ENCODE assay signal across 17 cellular contexts in the genomic region with DNA sequence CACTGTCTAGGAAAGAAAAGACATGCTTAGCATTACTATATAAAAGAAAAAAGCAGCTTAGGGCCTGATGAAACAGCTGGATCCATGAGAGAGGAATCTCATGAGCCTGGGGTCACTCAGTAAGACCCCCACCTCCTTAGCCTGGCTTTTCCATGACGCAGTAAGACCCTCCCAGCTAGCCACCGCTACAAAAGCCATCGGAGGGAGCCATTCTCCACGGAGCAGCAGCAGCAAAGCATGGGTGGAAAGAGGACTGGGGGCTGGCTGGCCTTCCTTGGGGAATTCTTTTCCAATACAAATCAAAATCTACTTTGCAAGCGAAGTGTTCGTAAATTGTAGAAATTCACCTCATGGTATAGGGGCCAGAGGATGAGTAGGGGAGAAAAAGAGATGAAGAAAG.
A peak's percentile ranks its signal among the peaks of the same experiment; 100 is the strongest.
DNase-seq lines count a peak whose midpoint lies in the region; TF ChIP-seq lines count a peak whose summit lies in the region.
"Had no signal": no experiment of that assay in that cellular context is flagged by ENCODE, and none has a peak within 500 bp of the region (broad histone marks: within the 10 kb centered on the region; RNA-seq: fewer than 3 reads in every experiment).

No MANE protein-coding gene starts in this region.

- H3K4me1 Mint-ChIP-seq in glutamatergic neuron (ENCODE audit: low read depth, unreplicated experiment), result peaks cover 7% of the 10 kb centered on the region
- H3K4me1 Mint-ChIP-seq: B cell had no signal

- peak overlapping the region; percentile 77 for H3K4me2 ChIP-seq in BLaER1
- H3K4me2 ChIP-seq in mammary epithelial cell (ENCODE audit: insufficient read depth, low read depth, low read length), result no peak overlapping the region
- H3K4me2 ChIP-seq in neuronal stem cell (ENCODE audit: insufficient read depth, low read length, poor library complexity, severe bottlenecking), result no peak overlapping the region

- no peak overlapping the region for H2BK120ac ChIP-seq in neuronal stem cell (ENCODE audit: low read depth, low read length)

- H3K27me3 ChIP-seq in BLaER1 (peaks cover 38% of the 10 kb centered on the region), H7 (ENCODE audit: control insufficient read depth, insufficient read depth, low read length) (no peaks in the 10 kb centered on the region), mammary epithelial cell (ENCODE audit: insufficient read depth, low read length) (peaks cover 2% of the 10 kb centered on the region), neuronal stem cell (ENCODE audit: control insufficient read depth in 3 of 3, insufficient read depth in 3 of 3, low read depth in 1 of 3, low read length in 3 of 3) (peaks cover 0 to 3% (median 0%) of the 10 kb centered on the region in 3 experiments), Peyer's patch (no peaks in the 10 kb centered on the region)

- H2BK5ac ChIP-seq in neuronal stem cell (ENCODE audit: low read length), result no peak overlapping the region

- WGBS in mammary epithelial cell (ENCODE audit: low coverage, missing lambda C conversion rate), result 100% methylated on average over 2 of the region's 6 CpGs
- no CpG with 5 or more reads among the region's 6 CpGs for WGBS in neuronal stem cell (ENCODE audit: extremely low coverage in 2 of 2, insufficient read length in 2 of 2, insufficient replicate concordance in 1 of 2), 2 donors

- TF ChIP-seq POLR2A in Peyer's patch (IDR thresholded peaks at IDR 0.05), result no peak

- no peaks in the 10 kb centered on the region for H3K27me3 Mint-ChIP-seq in glutamatergic neuron (ENCODE audit: unreplicated experiment)

- H3K18ac ChIP-seq in neuronal stem cell (ENCODE audit: low read length), result no peak overlapping the region

- dilution Hi-C loops in mammary epithelial cell (cut with HindIII; ENCODE audit: low sequenced_read_pairs), result no loop called here

- no peak overlapping the region for H2AK5ac ChIP-seq in neuronal stem cell (ENCODE audit: low read depth, low read length)

- no peak overlapping the region for H3K23ac ChIP-seq in neuronal stem cell (ENCODE audit: low read depth, low read length, poor library complexity)

- TF ChIP-seq CTCF in glutamatergic neuron (IDR thresholded peaks at IDR 0.05; ENCODE audit: partially characterized antibody, unreplicated experiment) (no peak), mammary epithelial cell (conservative IDR thresholded peaks at IDR 0.05 in 1 of 2, IDR thresholded peaks at IDR 0.05 in 1 of 2; ENCODE audit: extremely low read depth in 1 of 2, insufficient read depth in 1 of 2, low read depth in 1 of 2, low read length in 2 of 2) (no peak), Peyer's patch (IDR thresholded peaks at IDR 0.05) (no peak)

- H3K36me3 Mint-ChIP-seq in glutamatergic neuron (ENCODE audit: unreplicated experiment), result no peaks in the 10 kb centered on the region
- H3K36me3 Mint-ChIP-seq: CD4-positive, alpha-beta memory T cell had no signal

- peak; percentile 37 for DNase-seq in H7
- DNase-seq in glutamatergic neuron, result peak; percentile 43
- no peak for DNase-seq in mammary epithelial cell
- DNase-seq in neuronal stem cell (ENCODE audit: low spot score), result no peak
- DNase-seq in Peyer's patch, result no peak
- DNase-seq: C1 segment of cervical spinal cord; Calu3; CD4-positive, alpha-beta memory T cell; COR-L47; DMS53; DMS79 treated with DMSO at 0.1 percent for 48 hours; GF-D8; GOT3; HCEC 1CT had no signal

- in situ Hi-C loops in mammary epithelial cell (cut with MboI; ENCODE audit: low sequenced_read_pairs in 2 of 2), result loop anchor here in 1 of 2 donors (10.0 kb wide), 1 partner anchor 426 kb away; no protein-coding TSS in a partner anchor

- no peak overlapping the region for H4K8ac ChIP-seq in neuronal stem cell (ENCODE audit: low read depth, low read length)

- no peak overlapping the region for H2AFZ ChIP-seq in mammary epithelial cell (ENCODE audit: low read depth, low read length)
- H2AFZ ChIP-seq in neuronal stem cell (ENCODE audit: low read length), result no peak overlapping the region

- no peaks in the 10 kb centered on the region for H3K9me3 ChIP-seq in BLaER1
- H3K9me3 ChIP-seq in mammary epithelial cell (replicated peaks; ENCODE audit: insufficient read depth, low read length), result no peaks in the 10 kb centered on the region
- H3K9me3 ChIP-seq in neuronal stem cell (replicated peaks in 1 of 2; ENCODE audit: control insufficient read depth in 2 of 2, insufficient read depth in 1 of 2, low read depth in 1 of 2, low read length in 2 of 2), result no peaks in the 10 kb centered on the region
- no peaks in the 10 kb centered on the region for H3K9me3 ChIP-seq in Peyer's patch

- peaks cover 30% of the 10 kb centered on the region for H3K4me1 ChIP-seq in BLaER1
- H3K4me1 ChIP-seq in mammary epithelial cell (ENCODE audit: insufficient read depth, low read length), result no peaks in the 10 kb centered on the region
- H3K4me1 ChIP-seq in neuronal stem cell (ENCODE audit: control insufficient read depth in 2 of 2, insufficient read depth in 1 of 2, low read depth in 1 of 2, low read length in 2 of 2), result peaks cover 0 to 5% of the 10 kb centered on the region in 2 donors
- no peaks in the 10 kb centered on the region for H3K4me1 ChIP-seq in Peyer's patch

- no peak overlapping the region for H3K4me3 ChIP-seq in BLaER1
- H3K4me3 ChIP-seq in H7 (ENCODE audit: insufficient read depth, low read depth, low read length), result no peak overlapping the region
- H3K4me3 ChIP-seq in mammary epithelial cell (replicated peaks in 1 of 3; ENCODE audit: insufficient read depth in 1 of 3, low read depth in 2 of 3, low read length in 3 of 3), result no peak overlapping the region
- H3K4me3 ChIP-seq in neuronal stem cell (ENCODE audit: low read length in 2 of 2), result no peak overlapping the region
- H3K4me3 ChIP-seq in Peyer's patch, result no peak overlapping the region

- CTCF ChIA-PET in mammary epithelial cell (lab: Charles Lee; ENCODE audit: low non-redundant PET), result no interaction called here

- no peak overlapping the region for H4K91ac ChIP-seq in neuronal stem cell (ENCODE audit: low read depth, low read length, poor library complexity)

- H4K20me1 ChIP-seq in BLaER1, result no peaks in the 10 kb centered on the region
- no peaks in the 10 kb centered on the region for H4K20me1 ChIP-seq in mammary epithelial cell (ENCODE audit: insufficient read depth, low read length)

- H3K36me3 ChIP-seq in BLaER1, result no peaks in the 10 kb centered on the region
- no peaks in the 10 kb centered on the region for H3K36me3 ChIP-seq in H7 (replicated peaks; ENCODE audit: control insufficient read depth, insufficient read depth, low read length)
- H3K36me3 ChIP-seq in mammary epithelial cell (ENCODE audit: insufficient read depth, low read length), result no peaks in the 10 kb centered on the region
- H3K36me3 ChIP-seq in neuronal stem cell (replicated peaks in 1 of 2; ENCODE audit: control insufficient read depth in 2 of 2, insufficient read depth in 2 of 2, low read length in 2 of 2), result no peaks in the 10 kb centered on the region
- no peaks in the 10 kb centered on the region for H3K36me3 ChIP-seq in Peyer's patch

- H3K4me3 Mint-ChIP-seq in glutamatergic neuron (ENCODE audit: unreplicated experiment), result no peak overlapping the region
- H3K4me3 Mint-ChIP-seq: B cell; CD4-positive, alpha-beta memory T cell had no signal

- no peak overlapping the region for H3K14ac ChIP-seq in neuronal stem cell (ENCODE audit: low read length)

- no TSS peak for BruUV-seq in mammary epithelial cell (replicated peaks; lab: Mats Ljungman, UMichigan)

- H3K79me2 ChIP-seq in mammary epithelial cell (ENCODE audit: insufficient read depth, low read length), result no peaks in the 10 kb centered on the region

- H3K27ac ChIP-seq in BLaER1 (no peak overlapping the region), mammary epithelial cell (ENCODE audit: insufficient read depth, low read depth, low read length) (no peak overlapping the region), neuronal stem cell (replicated peaks; ENCODE audit: low read length) (no peak overlapping the region), Peyer's patch (no peak overlapping the region)
- H3K27ac ChIP-seq: 22Rv1 had no signal

- H3K9ac ChIP-seq in BLaER1, result no peak overlapping the region
- H3K9ac ChIP-seq in mammary epithelial cell (ENCODE audit: insufficient read depth, low read length), result no peak overlapping the region
- H3K9ac ChIP-seq in neuronal stem cell (ENCODE audit: low read depth, low read length, poor library complexity), result no peak overlapping the region

- H3K9me3 Mint-ChIP-seq in glutamatergic neuron (ENCODE audit: unreplicated experiment), result peaks cover 6% of the 10 kb centered on the region

- H2BK12ac ChIP-seq in neuronal stem cell (ENCODE audit: low read length), result no peak overlapping the region

- H3K79me1 ChIP-seq in neuronal stem cell (ENCODE audit: low read depth, low read length), result no peaks in the 10 kb centered on the region

- H3K4ac ChIP-seq in neuronal stem cell (ENCODE audit: low read length), result no peak overlapping the region

- no peak overlapping the region for H2BK15ac ChIP-seq in neuronal stem cell (ENCODE audit: low read length)

- intact Hi-C loops in mammary epithelial cell (cut with micrococcal nuclease), result no loop called here

- H3K27ac Mint-ChIP-seq in glutamatergic neuron (ENCODE audit: unreplicated experiment), result peak overlapping the region; percentile 45
- H3K27ac Mint-ChIP-seq: B cell; CD4-positive, alpha-beta memory T cell had no signal

Comparison
In these comparisons a context has a peak if more than half of its experiments do, and no peak if none do; other contexts are left out.
1. DNase-seq: peak in H7 (single experiment) and glutamatergic neuron (single experiment); none in mammary epithelial cell (single experiment), neuronal stem cell (single experiment) and Peyer's patch (0 of 3).